Comparison of ENCODE assay signal across 11 cellular contexts in the genomic region with DNA sequence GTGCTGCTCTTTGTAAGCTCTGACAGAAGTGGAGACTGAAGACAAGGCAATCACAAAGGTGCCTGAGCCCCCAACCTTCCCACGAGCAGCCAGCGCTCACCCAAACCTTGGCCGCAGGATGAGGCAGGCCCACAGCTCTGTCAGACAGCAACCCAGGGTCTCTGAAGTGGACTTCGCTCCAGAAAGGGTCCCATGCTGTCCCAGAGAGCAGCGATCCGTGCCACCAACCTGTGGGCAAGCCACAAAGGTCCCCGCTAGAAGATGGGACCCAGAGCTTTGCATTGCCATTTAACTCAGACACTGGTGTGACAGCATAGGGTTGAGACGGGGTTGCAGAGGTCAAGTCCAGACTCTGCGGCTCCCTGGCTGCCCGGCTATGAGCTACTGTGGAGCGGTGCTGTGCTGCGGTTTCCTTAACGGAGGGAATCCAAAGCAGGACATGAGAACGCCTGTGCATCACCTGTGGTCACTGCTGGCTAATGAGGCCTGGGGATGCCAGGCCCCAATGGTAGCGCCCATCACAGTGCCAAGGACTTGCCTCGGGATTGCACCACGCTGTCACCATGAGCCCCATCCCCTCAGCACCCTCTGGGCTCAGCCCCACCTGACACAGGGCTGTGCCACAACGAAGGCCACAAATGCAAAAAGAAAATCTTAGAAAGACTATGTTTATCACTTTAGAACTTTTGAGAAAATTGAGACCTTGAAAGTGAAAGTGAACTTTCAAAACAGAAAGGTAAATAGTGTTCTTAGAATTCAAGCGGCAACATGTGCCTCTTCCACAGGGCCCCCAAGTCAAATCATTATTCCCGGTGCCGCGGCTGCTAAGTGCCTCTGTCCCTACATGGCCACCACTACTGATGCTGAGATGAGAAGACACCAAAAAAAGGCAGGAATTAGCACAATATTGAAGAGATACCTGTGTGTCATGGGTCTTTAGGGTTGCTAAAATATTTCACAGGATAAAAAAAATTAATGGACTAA.
A peak's percentile ranks its signal among the peaks of the same experiment; 100 is the strongest.
DNase-seq lines count a peak whose midpoint lies in the region; ATAC-seq and FAIRE-seq lines count a peak whose summit lies in the region.
"Had no signal": no experiment of that assay in that cellular context is flagged by ENCODE, and none has a peak within 500 bp of the region (broad histone marks: within the 10 kb centered on the region; RNA-seq: fewer than 3 reads in every experiment).

No MANE protein-coding gene starts in this region.

- peaks cover 0 to 2% (median 0%) of the 10 kb centered on the region in 7 donors for H3K9me3 Mint-ChIP-seq in CD4-positive, CD25-positive, alpha-beta regulatory T cell

- no peak overlapping the region for H2BK15ac ChIP-seq in neuronal stem cell (ENCODE audit: low read length)

- H3K4ac ChIP-seq in neuronal stem cell (ENCODE audit: low read length) = peak overlapping the region; percentile 30

- no peak overlapping the region for H2AFZ ChIP-seq in neuronal stem cell (ENCODE audit: low read length)

- H2BK5ac ChIP-seq in neuronal stem cell (ENCODE audit: low read length) = peak overlapping the region; percentile 42

- no CpG with 5 or more reads among the region's 22 CpGs for WGBS in neuronal stem cell (ENCODE audit: extremely low coverage in 2 of 2, insufficient read length in 2 of 2, insufficient replicate concordance in 1 of 2), 2 donors

- H3K4me3 Mint-ChIP-seq in CD4-positive, CD25-positive, alpha-beta regulatory T cell = peak overlapping the region; percentile 89 to 92 (median 90)

- H4K8ac ChIP-seq in neuronal stem cell (ENCODE audit: low read depth, low read length) = no peak overlapping the region

- H3K23ac ChIP-seq in neuronal stem cell (ENCODE audit: low read depth, low read length, poor library complexity) = peak overlapping the region; percentile 30

- peaks cover 20 to 79% (median 38%) of the 10 kb centered on the region in 4 donors for H3K4me1 Mint-ChIP-seq in CD4-positive, CD25-positive, alpha-beta regulatory T cell

- H3K27me3 Mint-ChIP-seq in CD4-positive, CD25-positive, alpha-beta regulatory T cell = peaks cover under 1% of the 10 kb centered on the region

- peak overlapping the region; percentile 61 for H3K4me3 ChIP-seq in CD4-positive, CD25-positive, alpha-beta regulatory T cell (ENCODE audit: low read depth, low read length)
- H3K4me3 ChIP-seq in neuronal stem cell (ENCODE audit: low read length in 2 of 2) = no peak overlapping the region
- H3K4me3 ChIP-seq: thyroid gland had no signal

- H2AK5ac ChIP-seq in neuronal stem cell (ENCODE audit: low read depth, low read length) = peak overlapping the region; percentile 44

- no peaks in the 10 kb centered on the region for H3K36me3 Mint-ChIP-seq in CD4-positive, CD25-positive, alpha-beta regulatory T cell

- peak overlapping the region; percentile 77 for H3K27ac ChIP-seq in CD4-positive, CD25-positive, alpha-beta regulatory T cell (ENCODE audit: insufficient read depth, low read length, poor library complexity, severe bottlenecking)
- H3K27ac ChIP-seq in neuronal stem cell (replicated peaks; ENCODE audit: low read length) = no peak overlapping the region
- H3K27ac ChIP-seq: RWPE1, thyroid gland had no signal

- peak overlapping the region; percentile 74 for H3K18ac ChIP-seq in neuronal stem cell (ENCODE audit: low read length)

- peaks cover 59% of the 10 kb centered on the region for H3K4me1 ChIP-seq in CD4-positive, CD25-positive, alpha-beta regulatory T cell (ENCODE audit: control insufficient read depth, insufficient read depth, low read length, poor library complexity, severe bottlenecking)
- peaks cover 30 to 47% of the 10 kb centered on the region in 2 donors for H3K4me1 ChIP-seq in neuronal stem cell (ENCODE audit: control insufficient read depth in 2 of 2, insufficient read depth in 1 of 2, low read depth in 1 of 2, low read length in 2 of 2)

- H3K79me1 ChIP-seq in neuronal stem cell (ENCODE audit: low read depth, low read length) = peaks cover 10% of the 10 kb centered on the region

- no peak overlapping the region for H2BK12ac ChIP-seq in neuronal stem cell (ENCODE audit: low read length)

- H2BK120ac ChIP-seq in neuronal stem cell (ENCODE audit: low read depth, low read length) = peak overlapping the region; percentile 40

- FAIRE-seq in RCC 7860 (lab: Jason Lieb, UNC) = no peak

- H4K91ac ChIP-seq in neuronal stem cell (ENCODE audit: low read depth, low read length, poor library complexity) = no peak overlapping the region

- H3K4me2 ChIP-seq in neuronal stem cell (ENCODE audit: insufficient read depth, low read length, poor library complexity, severe bottlenecking) = no peak overlapping the region

- no peaks in the 10 kb centered on the region for H3K9me3 ChIP-seq in CD4-positive, CD25-positive, alpha-beta regulatory T cell (ENCODE audit: control insufficient read depth in 2 of 2, low read length in 2 of 2)
- H3K9me3 ChIP-seq in neuronal stem cell (replicated peaks in 1 of 2; ENCODE audit: control insufficient read depth in 2 of 2, insufficient read depth in 1 of 2, low read depth in 1 of 2, low read length in 2 of 2) = no peaks in the 10 kb centered on the region
- H3K9me3 ChIP-seq: thyroid gland had no signal

- no peaks in the 10 kb centered on the region for H3K27me3 ChIP-seq in CD4-positive, CD25-positive, alpha-beta regulatory T cell (ENCODE audit: control insufficient read depth, insufficient read depth, low read length)
- H3K27me3 ChIP-seq in neuronal stem cell (ENCODE audit: control insufficient read depth in 3 of 3, insufficient read depth in 3 of 3, low read depth in 1 of 3, low read length in 3 of 3) = no peaks in the 10 kb centered on the region
- H3K27me3 ChIP-seq: thyroid gland had no signal

- no peaks in the 10 kb centered on the region for H3K36me3 ChIP-seq in CD4-positive, CD25-positive, alpha-beta regulatory T cell (ENCODE audit: control insufficient read depth, insufficient read depth, low read length)
- no peaks in the 10 kb centered on the region for H3K36me3 ChIP-seq in neuronal stem cell (replicated peaks in 1 of 2; ENCODE audit: control insufficient read depth in 2 of 2, insufficient read depth in 2 of 2, low read length in 2 of 2)
- H3K36me3 ChIP-seq: thyroid gland had no signal

- DNase-seq in CD4-positive, CD25-positive, alpha-beta regulatory T cell = peak in 2 of 3 donors; percentile 36 to 75
- DNase-seq in RCC 7860 (ENCODE audit: low spot score) (peak; percentile 44), neuronal stem cell (ENCODE audit: low spot score) (no peak), A172 (ENCODE audit: low spot score) (no peak), inferior parietal cortex (ENCODE audit: extremely low spot score) (no peak)
- DNase-seq in stimulated activated CD4-positive, alpha-beta T cell treated with anti-CD3 and anti-CD28 coated beads, Interleukin-1b, Interleukin-23, amount 100 ng/mL, for 48 hours = no peak
- DNase-seq: cerebellar nuclear complex had no signal

- peak; percentile 6 to 8 for ATAC-seq in CD4-positive, CD25-positive, alpha-beta regulatory T cell (ENCODE audit: low read depth in 2 of 2)
- ATAC-seq in esophagus mucosa (peak; percentile 9), HG02642 (IDR thresholded peaks at IDR 0.05; ENCODE audit: poor library complexity, unreplicated experiment) (no peak)

- no peak overlapping the region for H3K9ac ChIP-seq in neuronal stem cell (ENCODE audit: low read depth, low read length, poor library complexity)

- H3K14ac ChIP-seq in neuronal stem cell (ENCODE audit: low read length) = peak overlapping the region; percentile 58

- peak overlapping the region; percentile 95 to 96 (median 95) for H3K27ac Mint-ChIP-seq in CD4-positive, CD25-positive, alpha-beta regulatory T cell

Comparison
In these comparisons a context has a peak if more than half of its experiments do, and no peak if none do; other contexts are left out.
1. DNase-seq: peak in CD4-positive, CD25-positive, alpha-beta regulatory T cell (2 of 3) and RCC 7860 (single experiment); none in neuronal stem cell (single experiment), A172 (single experiment), inferior parietal cortex (single experiment) and stimulated activated CD4-positive, alpha-beta T cell treated with anti-CD3 and anti-CD28 coated beads, Interleukin-1b, Interleukin-23, amount 100 ng/mL, for 48 hours (single experiment).